In genomic region chr19:13060964-13061927, GRCh38 we compare ENCODE assay signal across 8 cellular contexts.
DNase-seq lines count a peak whose midpoint lies in the region; ATAC-seq and TF ChIP-seq lines count a peak whose summit lies in the region.

No MANE protein-coding gene starts in this region.

- no peak for ATAC-seq in HG03025 (IDR thresholded peaks at IDR 0.05; ENCODE audit: low FRiP score, unreplicated experiment)

- no peaks in the 10 kb centered on the region for H3K9me3 ChIP-seq in HEK293 (ENCODE audit: control insufficient read depth, insufficient read depth, low read depth, low read length)

- CTCF ChIA-PET in HEK293 (lab: Yijun Ruan, JAX), result interaction anchor here (0.6 to 15.8 kb wide), 36 partner anchors 11 to 478 kb away, joined by 3 to 247 read pairs (median 9); no protein-coding TSS in a partner anchor

- H3K4me1 ChIP-seq in HEK293 (ENCODE audit: control insufficient read depth, insufficient read depth, low read length), result peaks cover 25% of the 10 kb centered on the region

- POLR2A ChIA-PET in HEK293 (lab: Yijun Ruan, JAX), result interaction anchor here (0.7 to 2.0 kb wide), 9 partner anchors 9 to 92 kb away, joined by 3 to 6 read pairs (median 3); no protein-coding TSS in a partner anchor

- no peaks in the 10 kb centered on the region for H3K36me3 ChIP-seq in HEK293 (ENCODE audit: control insufficient read depth in 2 of 2, insufficient read depth in 1 of 2, low read length in 2 of 2)

- TF ChIP-seq CTCF in HEK293 (tag by site-specific recombination; IDR thresholded peaks at IDR 0.05), result peak; percentile 90

- DNase-seq in COLO668 (lab: John Stamatoyannopoulos, UW; ENCODE audit: unreplicated experiment) (peak; percentile 83), NCI-H2227 treated with DMSO at 0.1 percent for 48 hours (lab: John Stamatoyannopoulos, UW) (peak; percentile 50), cerebellar cortex (ENCODE audit: low spot score) (peak; percentile 86), islet precursor cell (peak; percentile 86)
- peak; percentile 61 for DNase-seq in activated CD4-positive, alpha-beta T cell treated with anti-CD3 and anti-CD28 coated beads for 1 hour
- peak; percentile 48 to 80 for DNase-seq in stimulated activated CD4-positive, alpha-beta T cell treated with anti-CD3 and anti-CD28 coated beads, Interleukin-12 subunit alpha, Interleukin-12 subunit beta, amount 100 ng/mL, for 24 hours (ENCODE audit: low read depth in 2 of 2)

- H3K4me3 ChIP-seq in HEK293 (ENCODE audit: low read depth, low read length), result no peak overlapping the region

- H3K27ac ChIP-seq in HEK293 (ENCODE audit: extremely low read depth, low read depth, low read length), result no peak overlapping the region

TF ChIP-seq in HEK293, 187 proteins besides CTCF, POLR2A, EP300 and RAD21 (continues in another document):
- no peak for TF ChIP-seq SALL2 (tag by site-specific recombination; IDR thresholded peaks at IDR 0.05; ENCODE audit: borderline replicate concordance)
- 0 out of 2 replicates have a peak, but pooled peaks have one; percentile 54 for TF ChIP-seq ZNF692 (tag by site-specific recombination; IDR thresholded peaks at IDR 0.05)
- TF ChIP-seq KLF8 (tag by site-specific recombination; IDR thresholded peaks at IDR 0.05), result 0 out of 2 replicates have a peak, but pooled peaks have one; percentile 56
- peak; percentile 86 for TF ChIP-seq ZSCAN30 (tag by site-specific recombination; IDR thresholded peaks at IDR 0.05)
- TF ChIP-seq SCRT2 (tag by site-specific recombination; IDR thresholded peaks at IDR 0.05), result peak; percentile 81
- peak; percentile 31 for TF ChIP-seq ZBTB26 (tag by site-specific recombination; optimal IDR thresholded peaks at IDR 0.05)
- TF ChIP-seq ZNF2 (tag by site-specific recombination; IDR thresholded peaks at IDR 0.05), result peak; percentile 90
- TF ChIP-seq ZNF776 (tag by site-specific recombination; IDR thresholded peaks at IDR 0.05; ENCODE audit: borderline replicate concordance), result no peak
- peak; percentile 87 for TF ChIP-seq GLIS1 (tag by site-specific recombination; IDR thresholded peaks at IDR 0.05)
- TF ChIP-seq ZNF211 (tag by site-specific recombination; IDR thresholded peaks at IDR 0.05; ENCODE audit: low read depth), result no peak
- peak; percentile 21; the same call in 1 of the 2 replicates for TF ChIP-seq KLF7 (tag by site-specific recombination; IDR thresholded peaks at IDR 0.05; ENCODE audit: borderline replicate concordance)
- TF ChIP-seq KLF10 (tag by site-specific recombination; IDR thresholded peaks at IDR 0.05), result peak; percentile 18; the same call in 1 of the 2 replicates
- peak; percentile 30 for TF ChIP-seq KLF1 (tag by site-specific recombination; IDR thresholded peaks at IDR 0.05)
- no peak for TF ChIP-seq HOXD13 (CRISPR knock-in tag; IDR thresholded peaks at IDR 0.05; ENCODE audit: borderline replicate concordance)
- TF ChIP-seq KLF17 (tag by site-specific recombination; IDR thresholded peaks at IDR 0.05), result 0 out of 2 replicates have a peak, but pooled peaks have one; percentile 41
- 0 out of 2 replicates have a peak, but pooled peaks have one; percentile 9 for TF ChIP-seq REST (tag by site-specific recombination; IDR thresholded peaks at IDR 0.05)
- TF ChIP-seq ZEB2 (tag by site-specific recombination; IDR thresholded peaks at IDR 0.05), result peak; percentile 60; the same call in 1 of the 2 replicates
- peak; percentile 71 for TF ChIP-seq ZNF600 (tag by site-specific recombination; IDR thresholded peaks at IDR 0.05)
- TF ChIP-seq ZBTB48 (tag by site-specific recombination; IDR thresholded peaks at IDR 0.05), result peak; percentile 77; the same call in 1 of the 2 replicates
- peak; percentile 75; the same call in 1 of the 2 replicates for TF ChIP-seq ZNF610 (tag by site-specific recombination; IDR thresholded peaks at IDR 0.05; ENCODE audit: borderline replicate concordance)
- no peak for TF ChIP-seq ZNF157 (tag by site-specific recombination; IDR thresholded peaks at IDR 0.05)
- TF ChIP-seq ZNF654 (tag by site-specific recombination; IDR thresholded peaks at IDR 0.05; ENCODE audit: low read depth), result peak; percentile 87
- TF ChIP-seq ZFP69B (tag by site-specific recombination; IDR thresholded peaks at IDR 0.05), result no peak
- no peak for TF ChIP-seq ZNF132 (tag by site-specific recombination; IDR thresholded peaks at IDR 0.05; ENCODE audit: borderline replicate concordance)
- no peak for TF ChIP-seq ZNF394 (tag by site-specific recombination; IDR thresholded peaks at IDR 0.05; ENCODE audit: borderline replicate concordance)
- peak; percentile 69; the same call in 1 of the 2 replicates for TF ChIP-seq ZNF660 (tag by site-specific recombination; IDR thresholded peaks at IDR 0.05)
- TF ChIP-seq KLF9 (tag by site-specific recombination; IDR thresholded peaks at IDR 0.05; ENCODE audit: low read depth), result 0 out of 2 replicates have a peak, but pooled peaks have one; percentile 46
- peak; percentile 39; the same call in 1 of the 2 replicates for TF ChIP-seq IKZF3 (tag by site-specific recombination; IDR thresholded peaks at IDR 0.05)
- 0 out of 2 replicates have a peak, but pooled peaks have one; percentile 12 for TF ChIP-seq ZNF629 (tag by site-specific recombination; IDR thresholded peaks at IDR 0.05)
- TF ChIP-seq ZIC2 (tag by site-specific recombination; IDR thresholded peaks at IDR 0.05), result peak; percentile 36; the same call in 1 of the 2 replicates
- TF ChIP-seq ZNF76 (tag by site-specific recombination; IDR thresholded peaks at IDR 0.05; ENCODE audit: borderline replicate concordance, low read depth), result 0 out of 2 replicates have a peak, but pooled peaks have one; percentile 17
- no peak for TF ChIP-seq ZNF169 (tag by site-specific recombination; IDR thresholded peaks at IDR 0.05)
- peak; percentile 60 for TF ChIP-seq ZBTB17 (tag by site-specific recombination; IDR thresholded peaks at IDR 0.05)
